Comparison of ENCODE assay signal across 1 cellular context in the genomic region with DNA sequence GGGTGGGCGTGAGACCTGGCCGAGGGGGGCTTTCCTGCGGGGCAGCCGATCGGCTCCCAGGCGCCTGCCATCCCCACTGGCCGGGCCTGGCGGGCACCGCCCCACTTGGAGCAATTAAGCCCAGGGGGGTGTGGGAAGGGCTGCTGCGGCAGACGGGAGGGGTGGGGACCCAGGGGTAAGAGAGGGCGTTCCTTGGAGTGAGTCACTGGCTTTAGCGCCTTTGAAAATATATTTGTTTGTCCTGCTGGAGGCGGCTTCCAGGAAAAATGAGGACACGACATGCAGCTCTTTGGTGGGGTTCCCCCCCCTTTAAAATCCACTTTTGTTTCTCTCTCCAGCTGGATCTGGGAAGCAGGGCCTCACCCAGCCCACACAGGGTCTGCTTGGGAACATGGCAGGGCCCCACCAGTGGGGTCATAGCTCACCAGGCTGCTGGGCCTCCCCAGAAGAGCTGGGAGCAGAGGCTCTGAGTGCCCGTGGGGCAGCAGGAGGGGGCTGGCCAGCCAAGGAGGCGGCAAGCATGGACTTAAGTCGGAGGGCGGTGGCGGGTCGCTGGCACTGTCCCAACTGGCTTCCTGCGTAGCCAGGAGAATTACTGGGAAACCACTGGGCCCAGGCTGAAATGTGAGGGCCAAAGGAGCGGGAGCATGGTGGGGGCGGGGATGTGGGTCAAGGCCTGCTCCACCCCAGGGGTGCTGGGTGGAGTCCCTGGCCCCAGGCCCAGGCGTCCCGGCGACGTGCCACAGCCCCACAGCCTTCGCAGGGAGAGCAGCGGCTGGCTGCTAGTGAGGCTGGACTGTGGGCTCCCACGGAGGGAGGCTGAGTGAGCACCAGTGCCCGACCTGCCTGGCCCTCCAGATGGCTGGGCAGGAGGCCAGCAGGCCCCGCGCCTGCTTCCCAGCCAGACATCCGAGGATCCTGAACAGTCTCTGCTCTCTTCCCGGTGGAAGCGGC.
TF ChIP-seq lines count a peak whose summit lies in the region.

No MANE protein-coding gene starts in this region.

TF ChIP-seq in K562, 482 proteins besides CTCF, POLR2A, EP300 and RAD21 (continued from another document and continues in another):
- TF ChIP-seq, protein P1, sequence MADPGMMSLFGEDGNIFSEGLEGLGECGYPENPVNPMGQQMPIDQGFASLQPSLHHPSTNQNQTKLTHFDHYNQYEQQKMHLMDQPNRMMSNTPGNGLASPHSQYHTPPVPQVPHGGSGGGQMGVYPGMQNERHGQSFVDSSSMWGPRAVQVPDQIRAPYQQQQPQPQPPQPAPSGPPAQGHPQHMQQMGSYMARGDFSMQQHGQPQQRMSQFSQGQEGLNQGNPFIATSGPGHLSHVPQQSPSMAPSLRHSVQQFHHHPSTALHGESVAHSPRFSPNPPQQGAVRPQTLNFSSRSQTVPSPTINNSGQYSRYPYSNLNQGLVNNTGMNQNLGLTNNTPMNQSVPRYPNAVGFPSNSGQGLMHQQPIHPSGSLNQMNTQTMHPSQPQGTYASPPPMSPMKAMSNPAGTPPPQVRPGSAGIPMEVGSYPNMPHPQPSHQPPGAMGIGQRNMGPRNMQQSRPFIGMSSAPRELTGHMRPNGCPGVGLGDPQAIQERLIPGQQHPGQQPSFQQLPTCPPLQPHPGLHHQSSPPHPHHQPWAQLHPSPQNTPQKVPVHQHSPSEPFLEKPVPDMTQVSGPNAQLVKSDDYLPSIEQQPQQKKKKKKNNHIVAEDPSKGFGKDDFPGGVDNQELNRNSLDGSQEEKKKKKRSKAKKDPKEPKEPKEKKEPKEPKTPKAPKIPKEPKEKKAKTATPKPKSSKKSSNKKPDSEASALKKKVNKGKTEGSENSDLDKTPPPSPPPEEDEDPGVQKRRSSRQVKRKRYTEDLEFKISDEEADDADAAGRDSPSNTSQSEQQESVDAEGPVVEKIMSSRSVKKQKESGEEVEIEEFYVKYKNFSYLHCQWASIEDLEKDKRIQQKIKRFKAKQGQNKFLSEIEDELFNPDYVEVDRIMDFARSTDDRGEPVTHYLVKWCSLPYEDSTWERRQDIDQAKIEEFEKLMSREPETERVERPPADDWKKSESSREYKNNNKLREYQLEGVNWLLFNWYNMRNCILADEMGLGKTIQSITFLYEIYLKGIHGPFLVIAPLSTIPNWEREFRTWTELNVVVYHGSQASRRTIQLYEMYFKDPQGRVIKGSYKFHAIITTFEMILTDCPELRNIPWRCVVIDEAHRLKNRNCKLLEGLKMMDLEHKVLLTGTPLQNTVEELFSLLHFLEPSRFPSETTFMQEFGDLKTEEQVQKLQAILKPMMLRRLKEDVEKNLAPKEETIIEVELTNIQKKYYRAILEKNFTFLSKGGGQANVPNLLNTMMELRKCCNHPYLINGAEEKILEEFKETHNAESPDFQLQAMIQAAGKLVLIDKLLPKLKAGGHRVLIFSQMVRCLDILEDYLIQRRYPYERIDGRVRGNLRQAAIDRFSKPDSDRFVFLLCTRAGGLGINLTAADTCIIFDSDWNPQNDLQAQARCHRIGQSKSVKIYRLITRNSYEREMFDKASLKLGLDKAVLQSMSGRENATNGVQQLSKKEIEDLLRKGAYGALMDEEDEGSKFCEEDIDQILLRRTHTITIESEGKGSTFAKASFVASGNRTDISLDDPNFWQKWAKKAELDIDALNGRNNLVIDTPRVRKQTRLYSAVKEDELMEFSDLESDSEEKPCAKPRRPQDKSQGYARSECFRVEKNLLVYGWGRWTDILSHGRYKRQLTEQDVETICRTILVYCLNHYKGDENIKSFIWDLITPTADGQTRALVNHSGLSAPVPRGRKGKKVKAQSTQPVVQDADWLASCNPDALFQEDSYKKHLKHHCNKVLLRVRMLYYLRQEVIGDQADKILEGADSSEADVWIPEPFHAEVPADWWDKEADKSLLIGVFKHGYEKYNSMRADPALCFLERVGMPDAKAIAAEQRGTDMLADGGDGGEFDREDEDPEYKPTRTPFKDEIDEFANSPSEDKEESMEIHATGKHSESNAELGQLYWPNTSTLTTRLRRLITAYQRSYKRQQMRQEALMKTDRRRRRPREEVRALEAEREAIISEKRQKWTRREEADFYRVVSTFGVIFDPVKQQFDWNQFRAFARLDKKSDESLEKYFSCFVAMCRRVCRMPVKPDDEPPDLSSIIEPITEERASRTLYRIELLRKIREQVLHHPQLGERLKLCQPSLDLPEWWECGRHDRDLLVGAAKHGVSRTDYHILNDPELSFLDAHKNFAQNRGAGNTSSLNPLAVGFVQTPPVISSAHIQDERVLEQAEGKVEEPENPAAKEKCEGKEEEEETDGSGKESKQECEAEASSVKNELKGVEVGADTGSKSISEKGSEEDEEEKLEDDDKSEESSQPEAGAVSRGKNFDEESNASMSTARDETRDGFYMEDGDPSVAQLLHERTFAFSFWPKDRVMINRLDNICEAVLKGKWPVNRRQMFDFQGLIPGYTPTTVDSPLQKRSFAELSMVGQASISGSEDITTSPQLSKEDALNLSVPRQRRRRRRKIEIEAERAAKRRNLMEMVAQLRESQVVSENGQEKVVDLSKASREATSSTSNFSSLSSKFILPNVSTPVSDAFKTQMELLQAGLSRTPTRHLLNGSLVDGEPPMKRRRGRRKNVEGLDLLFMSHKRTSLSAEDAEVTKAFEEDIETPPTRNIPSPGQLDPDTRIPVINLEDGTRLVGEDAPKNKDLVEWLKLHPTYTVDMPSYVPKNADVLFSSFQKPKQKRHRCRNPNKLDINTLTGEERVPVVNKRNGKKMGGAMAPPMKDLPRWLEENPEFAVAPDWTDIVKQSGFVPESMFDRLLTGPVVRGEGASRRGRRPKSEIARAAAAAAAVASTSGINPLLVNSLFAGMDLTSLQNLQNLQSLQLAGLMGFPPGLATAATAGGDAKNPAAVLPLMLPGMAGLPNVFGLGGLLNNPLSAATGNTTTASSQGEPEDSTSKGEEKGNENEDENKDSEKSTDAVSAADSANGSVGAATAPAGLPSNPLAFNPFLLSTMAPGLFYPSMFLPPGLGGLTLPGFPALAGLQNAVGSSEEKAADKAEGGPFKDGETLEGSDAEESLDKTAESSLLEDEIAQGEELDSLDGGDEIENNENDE (IDR thresholded peaks at IDR 0.05; ENCODE audit: low read depth, low read length), result peak; percentile 49
- peak; percentile 6 for TF ChIP-seq FOS (IDR thresholded peaks at IDR 0.05; ENCODE audit: extremely low read depth, insufficient read length)
- peak; percentile 64 for TF ChIP-seq RBFOX2 (IDR thresholded peaks at IDR 0.05; ENCODE audit: low read depth, low read length)
- no peak for TF ChIP-seq BRCA1 (IDR thresholded peaks at IDR 0.05)
- no peak for TF ChIP-seq BRCA1 (CRISPR knock-in tag; IDR thresholded peaks at IDR 0.05)
- TF ChIP-seq FIP1L1 (IDR thresholded peaks at IDR 0.05; ENCODE audit: low read depth, low read length, poor library complexity, severe bottlenecking), result peak; percentile 44
- peak; percentile 52; the same call in 1 of the 2 replicates for TF ChIP-seq MYNN (IDR thresholded peaks at IDR 0.05)
- no peak for TF ChIP-seq MYNN (CRISPR knock-in tag; IDR thresholded peaks at IDR 0.05)
- TF ChIP-seq ZBTB7A (IDR thresholded peaks at IDR 0.05; ENCODE audit: borderline replicate concordance, control insufficient read depth, low read depth, low read length), result peak; percentile 57; the same call in 1 of the 2 replicates
- peak; percentile 41; the same call in 1 of the 2 replicates for TF ChIP-seq CREM (IDR thresholded peaks at IDR 0.05; ENCODE audit: low read depth)
- peak; percentile 78 for TF ChIP-seq RBM22 (IDR thresholded peaks at IDR 0.05; ENCODE audit: low read depth, low read length, poor library complexity, severe bottlenecking)
- no peak for TF ChIP-seq RBM14 (IDR thresholded peaks at IDR 0.05; ENCODE audit: borderline replicate concordance, insufficient read depth, low read depth, low read length)
- TF ChIP-seq HMGN3 (IDR thresholded peaks at IDR 0.05; ENCODE audit: borderline replicate concordance, extremely low read depth, insufficient read length, low read depth, low read length), result peak; percentile 78
- TF ChIP-seq KDM5B (IDR thresholded peaks at IDR 0.05; ENCODE audit: insufficient replicate concordance, low read depth, low read length), result peak; percentile 69
- peak; percentile 57; the same call in 1 of the 2 replicates for TF ChIP-seq PHF8 (IDR thresholded peaks at IDR 0.05; ENCODE audit: borderline replicate concordance, low read length)
- peak; percentile 16; the same call in 1 of the 2 replicates for TF ChIP-seq ZNF263 (CRISPR knock-in tag; IDR thresholded peaks at IDR 0.05; ENCODE audit: borderline replicate concordance)
- TF ChIP-seq ZNF232 (CRISPR knock-in tag; IDR thresholded peaks at IDR 0.05), result no peak
- TF ChIP-seq, protein P2, sequence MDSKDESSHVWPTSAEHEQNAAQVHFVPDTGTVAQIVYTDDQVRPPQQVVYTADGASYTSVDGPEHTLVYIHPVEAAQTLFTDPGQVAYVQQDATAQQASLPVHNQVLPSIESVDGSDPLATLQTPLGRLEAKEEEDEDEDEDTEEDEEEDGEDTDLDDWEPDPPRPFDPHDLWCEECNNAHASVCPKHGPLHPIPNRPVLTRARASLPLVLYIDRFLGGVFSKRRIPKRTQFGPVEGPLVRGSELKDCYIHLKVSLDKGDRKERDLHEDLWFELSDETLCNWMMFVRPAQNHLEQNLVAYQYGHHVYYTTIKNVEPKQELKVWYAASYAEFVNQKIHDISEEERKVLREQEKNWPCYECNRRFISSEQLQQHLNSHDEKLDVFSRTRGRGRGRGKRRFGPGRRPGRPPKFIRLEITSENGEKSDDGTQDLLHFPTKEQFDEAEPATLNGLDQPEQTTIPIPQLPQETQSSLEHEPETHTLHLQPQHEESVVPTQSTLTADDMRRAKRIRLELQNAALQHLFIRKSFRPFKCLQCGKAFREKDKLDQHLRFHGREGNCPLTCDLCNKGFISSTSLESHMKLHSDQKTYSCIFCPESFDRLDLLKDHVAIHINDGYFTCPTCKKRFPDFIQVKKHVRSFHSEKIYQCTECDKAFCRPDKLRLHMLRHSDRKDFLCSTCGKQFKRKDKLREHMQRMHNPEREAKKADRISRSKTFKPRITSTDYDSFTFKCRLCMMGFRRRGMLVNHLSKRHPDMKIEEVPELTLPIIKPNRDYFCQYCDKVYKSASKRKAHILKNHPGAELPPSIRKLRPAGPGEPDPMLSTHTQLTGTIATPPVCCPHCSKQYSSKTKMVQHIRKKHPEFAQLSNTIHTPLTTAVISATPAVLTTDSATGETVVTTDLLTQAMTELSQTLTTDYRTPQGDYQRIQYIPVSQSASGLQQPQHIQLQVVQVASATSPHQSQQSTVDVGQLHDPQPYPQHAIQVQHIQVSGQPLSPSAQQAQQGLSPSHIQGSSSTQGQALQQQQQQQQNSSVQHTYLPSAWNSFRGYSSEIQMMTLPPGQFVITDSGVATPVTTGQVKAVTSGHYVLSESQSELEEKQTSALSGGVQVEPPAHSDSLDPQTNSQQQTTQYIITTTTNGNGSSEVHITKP (IDR thresholded peaks at IDR 0.05; ENCODE audit: partially characterized antibody), result peak; percentile 18
- 0 out of 2 replicates have a peak, but pooled peaks have one; percentile 39 for TF ChIP-seq ZSCAN29 (IDR thresholded peaks at IDR 0.05)
- peak; percentile 33; the same call in 1 of the 2 replicates for TF ChIP-seq ZKSCAN1 (IDR thresholded peaks at IDR 0.05; ENCODE audit: low read depth, low read length)
- TF ChIP-seq, protein P3, sequence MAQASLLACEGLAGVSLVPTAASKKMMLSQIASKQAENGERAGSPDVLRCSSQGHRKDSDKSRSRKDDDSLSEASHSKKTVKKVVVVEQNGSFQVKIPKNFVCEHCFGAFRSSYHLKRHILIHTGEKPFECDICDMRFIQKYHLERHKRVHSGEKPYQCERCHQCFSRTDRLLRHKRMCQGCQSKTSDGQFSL (CRISPR knock-in tag; IDR thresholded peaks at IDR 0.05), result peak; percentile 38; the same call in 1 of the 2 replicates
- TF ChIP-seq, protein P3 (tag; IDR thresholded peaks at IDR 0.05), result no peak
- peak; percentile 81 for TF ChIP-seq ZFX (CRISPR knock-in tag; IDR thresholded peaks at IDR 0.05)
- TF ChIP-seq CHD1 (IDR thresholded peaks at IDR 0.05; ENCODE audit: low read length), result peak; percentile 21
- peak; percentile 91 for TF ChIP-seq JUND (IDR thresholded peaks at IDR 0.05; ENCODE audit: borderline replicate concordance, low read depth, low read length)
- peak; percentile 83; the same call in 1 of the 3 replicates for TF ChIP-seq JUND (tag; IDR thresholded peaks at IDR 0.05; ENCODE audit: borderline replicate concordance, low read depth, low read length)
- peak; percentile 48 for TF ChIP-seq CCNT2 (IDR thresholded peaks at IDR 0.05; ENCODE audit: borderline replicate concordance, extremely low read depth, insufficient read length, low read depth, low read length)
- TF ChIP-seq ZNF184 (CRISPR knock-in tag; IDR thresholded peaks at IDR 0.05), result no peak
- TF ChIP-seq MAFG (tag; conservative IDR thresholded peaks at IDR 0.05), result no peak
- TF ChIP-seq, protein P4, sequence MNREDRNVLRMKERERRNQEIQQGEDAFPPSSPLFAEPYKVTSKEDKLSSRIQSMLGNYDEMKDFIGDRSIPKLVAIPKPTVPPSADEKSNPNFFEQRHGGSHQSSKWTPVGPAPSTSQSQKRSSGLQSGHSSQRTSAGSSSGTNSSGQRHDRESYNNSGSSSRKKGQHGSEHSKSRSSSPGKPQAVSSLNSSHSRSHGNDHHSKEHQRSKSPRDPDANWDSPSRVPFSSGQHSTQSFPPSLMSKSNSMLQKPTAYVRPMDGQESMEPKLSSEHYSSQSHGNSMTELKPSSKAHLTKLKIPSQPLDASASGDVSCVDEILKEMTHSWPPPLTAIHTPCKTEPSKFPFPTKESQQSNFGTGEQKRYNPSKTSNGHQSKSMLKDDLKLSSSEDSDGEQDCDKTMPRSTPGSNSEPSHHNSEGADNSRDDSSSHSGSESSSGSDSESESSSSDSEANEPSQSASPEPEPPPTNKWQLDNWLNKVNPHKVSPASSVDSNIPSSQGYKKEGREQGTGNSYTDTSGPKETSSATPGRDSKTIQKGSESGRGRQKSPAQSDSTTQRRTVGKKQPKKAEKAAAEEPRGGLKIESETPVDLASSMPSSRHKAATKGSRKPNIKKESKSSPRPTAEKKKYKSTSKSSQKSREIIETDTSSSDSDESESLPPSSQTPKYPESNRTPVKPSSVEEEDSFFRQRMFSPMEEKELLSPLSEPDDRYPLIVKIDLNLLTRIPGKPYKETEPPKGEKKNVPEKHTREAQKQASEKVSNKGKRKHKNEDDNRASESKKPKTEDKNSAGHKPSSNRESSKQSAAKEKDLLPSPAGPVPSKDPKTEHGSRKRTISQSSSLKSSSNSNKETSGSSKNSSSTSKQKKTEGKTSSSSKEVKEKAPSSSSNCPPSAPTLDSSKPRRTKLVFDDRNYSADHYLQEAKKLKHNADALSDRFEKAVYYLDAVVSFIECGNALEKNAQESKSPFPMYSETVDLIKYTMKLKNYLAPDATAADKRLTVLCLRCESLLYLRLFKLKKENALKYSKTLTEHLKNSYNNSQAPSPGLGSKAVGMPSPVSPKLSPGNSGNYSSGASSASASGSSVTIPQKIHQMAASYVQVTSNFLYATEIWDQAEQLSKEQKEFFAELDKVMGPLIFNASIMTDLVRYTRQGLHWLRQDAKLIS (CRISPR knock-in tag; IDR thresholded peaks at IDR 0.05), result 0 out of 2 replicates have a peak, but pooled peaks have one; percentile 47
- peak; percentile 54 for TF ChIP-seq BRD9 (IDR thresholded peaks at IDR 0.05; ENCODE audit: low read depth, partially characterized antibody)
- TF ChIP-seq JUN (IDR thresholded peaks at IDR 0.05; ENCODE audit: borderline replicate concordance, low read depth, low read length), result peak; percentile 59
- no peak for TF ChIP-seq JUN (CRISPR knock-in tag; IDR thresholded peaks at IDR 0.05; ENCODE audit: borderline replicate concordance)
- TF ChIP-seq ZC3H11A (IDR thresholded peaks at IDR 0.05; ENCODE audit: low read depth, low read length), result no peak
- TF ChIP-seq NFIC (IDR thresholded peaks at IDR 0.05), result peak; percentile 95
- TF ChIP-seq POU5F1 (IDR thresholded peaks at IDR 0.05; ENCODE audit: borderline replicate concordance, low read depth, low read length, partially characterized antibody), result no peak
- TF ChIP-seq RBBP5 (IDR thresholded peaks at IDR 0.05; ENCODE audit: borderline replicate concordance, insufficient read depth, low read length, poor library complexity, severe bottlenecking), result peak; percentile 75
- no peak for TF ChIP-seq SLC30A9 (CRISPR knock-in tag; IDR thresholded peaks at IDR 0.05)
